21 cellular contexts compared by ENCODE assay signal in genomic region chr5:10831416-10831815, GRCh38.
DNase-seq lines count a peak whose midpoint lies in the region; ATAC-seq, FAIRE-seq and TF ChIP-seq lines count a peak whose summit lies in the region.
"Had no signal": no experiment of that assay in that cellular context is flagged by ENCODE, and none has a peak within 500 bp of the region (broad histone marks: within the 10 kb centered on the region; RNA-seq: fewer than 3 reads in every experiment).

No MANE protein-coding gene starts in this region.

- TF ChIP-seq CTCF in astrocyte (IDR thresholded peaks at IDR 0.05; ENCODE audit: insufficient read depth, low read depth, low read length) (no peak), hepatocyte (IDR thresholded peaks at IDR 0.05; ENCODE audit: poor library complexity) (no peak), glutamatergic neuron (IDR thresholded peaks at IDR 0.05; ENCODE audit: partially characterized antibody, unreplicated experiment) (no peak)

- H3K4me3 Mint-ChIP-seq in astrocyte (ENCODE audit: unreplicated experiment) (peak overlapping the region; percentile 10), glutamatergic neuron (ENCODE audit: unreplicated experiment) (no peak overlapping the region)
- H3K4me3 Mint-ChIP-seq: brain had no signal

- H3K4me3 ChIP-seq in astrocyte (ENCODE audit: insufficient read depth, low read depth, low read length) (no peak overlapping the region), hepatocyte (no peak overlapping the region)
- H3K4me3 ChIP-seq: gastroesophageal sphincter, Peyer's patch, skin epidermis had no signal

- H3K36me3 Mint-ChIP-seq in astrocyte (ENCODE audit: low read depth, unreplicated experiment) (peaks cover 2% of the 10 kb centered on the region), glutamatergic neuron (ENCODE audit: unreplicated experiment) (no peaks in the 10 kb centered on the region)
- H3K36me3 Mint-ChIP-seq: brain had no signal

- no peaks in the 10 kb centered on the region for H3K27me3 Mint-ChIP-seq in astrocyte (ENCODE audit: low read depth, unreplicated experiment)
- no peaks in the 10 kb centered on the region for H3K27me3 Mint-ChIP-seq in glutamatergic neuron (ENCODE audit: unreplicated experiment)

- H3K36me3 ChIP-seq in astrocyte (ENCODE audit: insufficient read depth, low read length), result no peaks in the 10 kb centered on the region
- no peaks in the 10 kb centered on the region for H3K36me3 ChIP-seq in hepatocyte (replicated peaks; ENCODE audit: insufficient read depth, low read depth)
- H3K36me3 ChIP-seq: gastroesophageal sphincter, Peyer's patch had no signal

- no peak for ATAC-seq in GM19397 (IDR thresholded peaks at IDR 0.05; ENCODE audit: unreplicated experiment)
- ATAC-seq: gastroesophageal sphincter had no signal

- 40% methylated on average over 7 of the region's 7 CpGs for WGBS in hepatocyte (ENCODE audit: low lambda C conversion rate, missing lambda C conversion rate)

- H3K79me2 ChIP-seq in astrocyte (ENCODE audit: insufficient read depth, low read length), result no peaks in the 10 kb centered on the region
- H3K79me2 ChIP-seq in hepatocyte, result no peaks in the 10 kb centered on the region

- H4K20me1 ChIP-seq in astrocyte (ENCODE audit: insufficient read depth, low read length) (no peaks in the 10 kb centered on the region), hepatocyte (ENCODE audit: insufficient read depth, poor library complexity, severe bottlenecking) (no peaks in the 10 kb centered on the region)

- H3K4me2 ChIP-seq in astrocyte (ENCODE audit: low read length) (peak overlapping the region; percentile 69), hepatocyte (no peak overlapping the region)

- peak; percentile 66 for FAIRE-seq in astrocyte (lab: Jason Lieb, UNC)
- FAIRE-seq: islet of Langerhans had no signal

- no peaks in the 10 kb centered on the region for H3K9me3 Mint-ChIP-seq in astrocyte (ENCODE audit: unreplicated experiment)
- no peaks in the 10 kb centered on the region for H3K9me3 Mint-ChIP-seq in glutamatergic neuron (ENCODE audit: unreplicated experiment)

- H3K4me1 ChIP-seq in astrocyte (ENCODE audit: insufficient read depth, low read length) (peaks cover 31% of the 10 kb centered on the region), hepatocyte (ENCODE audit: insufficient read depth) (peaks cover 3% of the 10 kb centered on the region)
- H3K4me1 ChIP-seq: Peyer's patch had no signal

- no peaks in the 10 kb centered on the region for H3K9me2 ChIP-seq in hepatocyte (replicated peaks; ENCODE audit: insufficient read depth)

- H3K27me3 ChIP-seq in astrocyte (ENCODE audit: insufficient read depth, low read length) (no peaks in the 10 kb centered on the region), hepatocyte (no peaks in the 10 kb centered on the region)
- H3K27me3 ChIP-seq: Peyer's patch had no signal

- H3K9me3 ChIP-seq in astrocyte (ENCODE audit: insufficient read depth, low read depth, low read length) (no peaks in the 10 kb centered on the region), hepatocyte (ENCODE audit: low read depth) (no peaks in the 10 kb centered on the region)
- H3K9me3 ChIP-seq: gastroesophageal sphincter, Peyer's patch had no signal

- H3K9ac ChIP-seq in astrocyte (ENCODE audit: low read length), result peak overlapping the region; percentile 68

- peak overlapping the region; percentile 1 for H3K27ac Mint-ChIP-seq in astrocyte (ENCODE audit: unreplicated experiment)
- no peak overlapping the region for H3K27ac Mint-ChIP-seq in glutamatergic neuron (ENCODE audit: unreplicated experiment)
- H3K27ac Mint-ChIP-seq: brain had no signal

- DNase-seq in GM04504 (ENCODE audit: low read depth) (peak; percentile 74), astrocyte (ENCODE audit: low read depth) (peak; percentile 92), hepatocyte (ENCODE audit: low spot score) (peak; percentile 20), stromal cell of bone marrow (ENCODE audit: low read depth) (peak; percentile 46), iPS-NIHi11 (ENCODE audit: low spot score) (no peak), glutamatergic neuron (no peak), globus pallidus (ENCODE audit: low spot score) (no peak)
- DNase-seq: activated effector memory CD4-positive, alpha-beta T cell treated with Interleukin-2 at 50 U/mL for 16 hours; DMS79; effector memory CD4-positive, alpha-beta T cell; NCI-H2081 treated with DMSO at 0.1 percent for 48 hours; NCI-H69; occipital lobe; Peyer's patch; stimulated activated naive CD4-positive, alpha-beta T cell; SW 1271 had no signal

- H3K4me1 Mint-ChIP-seq in astrocyte (ENCODE audit: low read depth, unreplicated experiment) (peaks cover 17% of the 10 kb centered on the region), glutamatergic neuron (ENCODE audit: low read depth, unreplicated experiment) (no peaks in the 10 kb centered on the region)
- H3K4me1 Mint-ChIP-seq: brain had no signal

- H2AFZ ChIP-seq in astrocyte (ENCODE audit: low read depth, low read length) (peak overlapping the region; percentile 43), hepatocyte (no peak overlapping the region)

- peak overlapping the region; percentile 71 for H3K27ac ChIP-seq in astrocyte (ENCODE audit: low read depth, low read length)
- no peak overlapping the region for H3K27ac ChIP-seq in hepatocyte
- H3K27ac ChIP-seq: gastroesophageal sphincter, skin epidermis had no signal

Comparison
In these comparisons a context has a peak if more than half of its experiments do, and no peak if none do; other contexts are left out.
1. DNase-seq: peak in GM04504 (single experiment), astrocyte (single experiment), hepatocyte (single experiment) and stromal cell of bone marrow (single experiment); none in iPS-NIHi11 (single experiment), glutamatergic neuron (single experiment) and globus pallidus (single experiment).